ENCODE assay signal across 1 cellular context in the genomic region with DNA sequence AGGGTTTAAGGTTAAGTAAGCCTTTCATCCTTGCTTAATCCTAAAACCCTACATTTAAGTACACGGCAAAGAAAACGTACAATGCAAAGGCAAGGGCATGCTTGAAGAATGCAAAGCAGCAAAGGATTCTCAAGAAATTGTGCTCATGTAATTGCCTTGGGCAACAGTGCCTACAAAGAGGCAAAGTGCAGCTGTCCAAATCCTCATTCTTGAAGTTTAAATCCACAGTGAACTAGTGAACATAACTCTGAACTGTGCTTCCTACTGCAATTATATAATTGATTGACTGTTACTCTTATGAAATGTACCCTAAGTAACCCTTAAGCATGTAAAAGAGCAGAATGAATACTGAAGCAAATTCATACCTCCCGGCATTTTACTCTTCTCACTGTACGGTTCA.
TF ChIP-seq lines count a peak whose summit lies in the region.

No MANE protein-coding gene starts in this region.

TF ChIP-seq in IMR-90, 13 proteins besides CTCF, POLR2A, EP300 and RAD21 (continued from another document):
- TF ChIP-seq, protein P1, sequence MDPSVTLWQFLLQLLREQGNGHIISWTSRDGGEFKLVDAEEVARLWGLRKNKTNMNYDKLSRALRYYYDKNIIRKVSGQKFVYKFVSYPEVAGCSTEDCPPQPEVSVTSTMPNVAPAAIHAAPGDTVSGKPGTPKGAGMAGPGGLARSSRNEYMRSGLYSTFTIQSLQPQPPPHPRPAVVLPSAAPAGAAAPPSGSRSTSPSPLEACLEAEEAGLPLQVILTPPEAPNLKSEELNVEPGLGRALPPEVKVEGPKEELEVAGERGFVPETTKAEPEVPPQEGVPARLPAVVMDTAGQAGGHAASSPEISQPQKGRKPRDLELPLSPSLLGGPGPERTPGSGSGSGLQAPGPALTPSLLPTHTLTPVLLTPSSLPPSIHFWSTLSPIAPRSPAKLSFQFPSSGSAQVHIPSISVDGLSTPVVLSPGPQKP (IDR thresholded peaks at IDR 0.05; ENCODE audit: borderline replicate concordance, low read depth, low read length): no peak
TF ChIP-seq in IMR-90: peak in this region for 0.
